23 cellular contexts compared by ENCODE assay signal in genomic region chr3:125470671-125471070, GRCh38. TPM values are rescaled to one million over a fixed set of nuclear protein-coding genes. Genes with fewer than 3 reads are reported as not detected.
DNase-seq lines count a peak whose midpoint lies in the region; ATAC-seq, FAIRE-seq and TF ChIP-seq lines count a peak whose summit lies in the region.
"Had no signal": no experiment of that assay in that cellular context is flagged by ENCODE, and none has a peak within 500 bp of the region (broad histone marks: within the 10 kb centered on the region; RNA-seq: fewer than 3 reads in every experiment).

No MANE protein-coding gene starts in this region.

- no peak for TF ChIP-seq CTCF in liver (IDR thresholded peaks at IDR 0.05; ENCODE audit: low read depth, low read length, missing input control)
- TF ChIP-seq CTCF in HepG2 (CRISPR knock-in tag; IDR thresholded peaks at IDR 0.05), result no peak
- TF ChIP-seq CTCF in gastroesophageal sphincter (IDR thresholded peaks at IDR 0.05), result no peak
- TF ChIP-seq CTCF in thyroid gland (IDR thresholded peaks at IDR 0.05), result no peak

- CTCF ChIA-PET in HepG2 (lab: Yijun Ruan, JAX; ENCODE audit: low intra/inter-chr PET ratio, low total read pairs), result no interaction called here

- no peak overlapping the region for H2BK5ac ChIP-seq in mesenchymal stem cell (ENCODE audit: low read depth, low read length, poor library complexity, severe bottlenecking)

- H3K23ac ChIP-seq in mesenchymal stem cell (ENCODE audit: low read length in 2 of 2), result no peak overlapping the region

- H3K36me3 ChIP-seq in liver (ENCODE audit: control insufficient read depth in 4 of 4, insufficient read depth in 3 of 4, low read depth in 1 of 4, low read length in 3 of 4) (peaks cover 1 to 34% (median 19%) of the 10 kb centered on the region in 4 donors), HepG2 (replicated peaks in 1 of 2; ENCODE audit: control insufficient read depth in 1 of 2, insufficient read depth in 2 of 2, low read length in 2 of 2) (peaks cover 9 to 38% of the 10 kb centered on the region in 2 experiments; a peak in 4 of 5 replicates), gastroesophageal sphincter (peaks cover 5 to 71% of the 10 kb centered on the region in 2 donors), mesenchymal stem cell (ENCODE audit: control insufficient read depth in 1 of 2, insufficient read depth in 2 of 2, low read depth in 1 of 2, low read length in 2 of 2) (peaks cover 22 to 90% of the 10 kb centered on the region in 2 experiments), thyroid gland (peaks cover 20 to 24% of the 10 kb centered on the region in 2 donors)

- TF ChIP-seq RAD21 in liver (IDR thresholded peaks at IDR 0.05) (no peak), HepG2 (CRISPR knock-in tag; IDR thresholded peaks at IDR 0.05) (no peak)

- ATAC-seq in HepG2 (no peak), gastroesophageal sphincter (peak; percentile 68)
- no peak for ATAC-seq in activated CD4-positive, CD25-positive, alpha-beta regulatory T cell treated with anti-CD3 and anti-CD28 coated beads, Interleukin-2, amount 50 U/mL, for 24 hours
- ATAC-seq: A549; CD8-positive, alpha-beta T cell; GM23338 had no signal

- H3K27ac ChIP-seq in liver (ENCODE audit: low read depth in 1 of 2, low read length in 2 of 2) (no peak overlapping the region), HepG2 (ENCODE audit: extremely low read length, insufficient read depth, low read length) (no peak overlapping the region), gastroesophageal sphincter (peak overlapping the region; percentile 54 to 69 (median 56)), mesenchymal stem cell (ENCODE audit: low read length, poor library complexity, severe bottlenecking) (no peak overlapping the region), thyroid gland (peak overlapping the region in 1 of 3 donors; percentile 27)
- H3K27ac ChIP-seq: 22Rv1, A549, BLaER1 had no signal

- in situ Hi-C loops in HepG2 (cut with HindIII; ENCODE audit: extremely low pct_ligation_motif_present, low pct_unique_long_range_greater_than_20kb), result no loop called here

- no peak for FAIRE-seq in HepG2 (lab: Jason Lieb, UNC)
- FAIRE-seq: A549, G401.6, GM12891, GM19239, H54, HTR-8/SVneo had no signal

- DNase-seq in HepG2 (ENCODE audit: low spot score) (no peak), mesenchymal stem cell (peak; percentile 57), thyroid gland (peak; percentile 3 to 6), RKO (ENCODE audit: low spot score) (no peak)
- DNase-seq in central memory CD4-positive, alpha-beta T cell, result no peak
- DNase-seq: CD8-positive, alpha-beta T cell; COR-L47; DMS 273 treated with DMSO at 0.1 percent for 48 hours; DMS53; DND-41; HCEC 1CT had no signal

- H2AFZ ChIP-seq in HepG2 (ENCODE audit: low read length) (no peak overlapping the region), mesenchymal stem cell (ENCODE audit: low read depth, low read length) (no peak overlapping the region)
- H2AFZ ChIP-seq: GM23338 had no signal

- H3K79me1 ChIP-seq in mesenchymal stem cell (replicated peaks; ENCODE audit: low read length, poor library complexity, severe bottlenecking), result peaks cover 9% of the 10 kb centered on the region

- H3K18ac ChIP-seq in mesenchymal stem cell (ENCODE audit: low read depth in 1 of 2, low read length in 2 of 2), result no peak overlapping the region

- TF ChIP-seq POLR2A in HepG2 (IDR thresholded peaks at IDR 0.05; ENCODE audit: insufficient read depth in 1 of 2, low read depth in 2 of 2, low read length in 2 of 2) (no peak), gastroesophageal sphincter (IDR thresholded peaks at IDR 0.05) (no peak), thyroid gland (IDR thresholded peaks at IDR 0.05) (no peak)

- H4K91ac ChIP-seq in mesenchymal stem cell (ENCODE audit: low read length), result no peak overlapping the region

- H2AK5ac ChIP-seq in mesenchymal stem cell (ENCODE audit: low read length, severe bottlenecking), result no peak overlapping the region

- POLR2A ChIA-PET in HepG2 (lab: Yijun Ruan, JAX), result interaction anchor here (0.7 kb wide), 1 partner anchor 41 kb away, joined by 3 read pairs; no protein-coding TSS in a partner anchor

- TF ChIP-seq EP300 in HepG2 (IDR thresholded peaks at IDR 0.05; ENCODE audit: low read depth in 2 of 2, low read length in 2 of 2), result no peak
- no peak for TF ChIP-seq EP300 in HepG2 (CRISPR knock-in tag; IDR thresholded peaks at IDR 0.05; ENCODE audit: borderline replicate concordance)
- TF ChIP-seq EP300 in gastroesophageal sphincter (IDR thresholded peaks at IDR 0.05), result no peak

- no peaks in the 10 kb centered on the region for H4K20me1 ChIP-seq in HepG2 (ENCODE audit: insufficient read depth, low read length)
- H4K20me1 ChIP-seq: BLaER1 had no signal

- H3K27me3 ChIP-seq in liver (ENCODE audit: control insufficient read depth in 4 of 4, insufficient read depth in 4 of 4, low read length in 3 of 4) (no peaks in the 10 kb centered on the region), HepG2 (ENCODE audit: control insufficient read depth in 1 of 2, insufficient read depth in 2 of 2, low read length in 2 of 2) (no peaks in the 10 kb centered on the region), gastroesophageal sphincter (no peaks in the 10 kb centered on the region), mesenchymal stem cell (ENCODE audit: control insufficient read depth in 1 of 2, insufficient read depth in 1 of 2, low read length in 2 of 2) (no peaks in the 10 kb centered on the region), thyroid gland (no peaks in the 10 kb centered on the region)
- H3K27me3 ChIP-seq: BLaER1 had no signal

- intact Hi-C loops in HepG2 (cut with micrococcal nuclease; ENCODE audit: unreplicated experiment) (no loop called here), thyroid gland (cut with DNase I) (no loop called here)

- no peak overlapping the region for H3K4ac ChIP-seq in mesenchymal stem cell (ENCODE audit: low read depth in 1 of 2, low read length in 2 of 2)

- no peak overlapping the region for H3K14ac ChIP-seq in mesenchymal stem cell (ENCODE audit: low read length in 2 of 2)

- H4K8ac ChIP-seq in mesenchymal stem cell (ENCODE audit: low read length), result no peak overlapping the region

- BruUV-seq in HepG2 (replicated peaks; lab: Mats Ljungman, UMichigan), result no TSS peak

- 41% methylated on average over 1 of the region's 1 CpG for WGBS in liver
- WGBS in HepG2 (ENCODE audit: low lambda C conversion rate), result 35% methylated on average over 1 of the region's 1 CpG
- 29 to 36% methylated on average over 1 of the region's 1 CpG for WGBS in gastroesophageal sphincter (ENCODE audit: low coverage in 1 of 2), 2 donors
- WGBS in mesenchymal stem cell, result 29% methylated on average over 1 of the region's 1 CpG
- 44 to 55% methylated on average over 1 of the region's 1 CpG for WGBS in thyroid gland, 2 donors

- H3K4me2 ChIP-seq in HepG2 (ENCODE audit: low read depth, low read length), result no peak overlapping the region
- no peak overlapping the region for H3K4me2 ChIP-seq in mesenchymal stem cell (ENCODE audit: low read length, poor library complexity, severe bottlenecking)
- H3K4me2 ChIP-seq: A549, BLaER1, GM23338 had no signal

- H3K4me1 ChIP-seq in liver (ENCODE audit: control insufficient read depth in 4 of 4, insufficient read depth in 4 of 4, low read length in 3 of 4), result peaks cover 0 to 3% (median 1%) of the 10 kb centered on the region in 4 donors
- 0 out of 2 replicates have a peak, but pooled peaks cover 5% of the 10 kb centered on the region for H3K4me1 ChIP-seq in HepG2 (ENCODE audit: insufficient read depth, low read length)
- peaks cover 0 to 22% (median 0%) of the 10 kb centered on the region in 3 donors for H3K4me1 ChIP-seq in gastroesophageal sphincter
- no peaks in the 10 kb centered on the region for H3K4me1 ChIP-seq in mesenchymal stem cell (ENCODE audit: control insufficient read depth, insufficient read depth, low read depth, low read length)
- H3K4me1 ChIP-seq in thyroid gland, result peaks cover 0 to 4% of the 10 kb centered on the region in 2 donors
- H3K4me1 ChIP-seq: A549, BLaER1 had no signal

- no peaks in the 10 kb centered on the region for H3K79me2 ChIP-seq in HepG2 (ENCODE audit: insufficient read depth, low read length)

- H3K4me3 ChIP-seq in liver (ENCODE audit: low read depth in 1 of 3, low read length in 3 of 3) (no peak overlapping the region), HepG2 (replicated peaks in 1 of 3; ENCODE audit: insufficient read depth in 1 of 3, low read depth in 2 of 3, low read length in 3 of 3) (no peak overlapping the region), gastroesophageal sphincter (no peak overlapping the region), mesenchymal stem cell (ENCODE audit: insufficient read depth in 1 of 2, low read depth in 1 of 2, low read length in 2 of 2) (no peak overlapping the region), thyroid gland (replicated peaks in 1 of 3) (no peak overlapping the region)
- H3K4me3 ChIP-seq: A549, BLaER1, GM23338 had no signal

- H3K9ac ChIP-seq in liver (ENCODE audit: low read depth in 1 of 2, low read length in 2 of 2) (no peak overlapping the region), HepG2 (ENCODE audit: insufficient read depth, low read depth, low read length) (no peak overlapping the region), mesenchymal stem cell (ENCODE audit: low read length) (no peak overlapping the region)
- H3K9ac ChIP-seq: BLaER1 had no signal

- H3K9me3 ChIP-seq in liver (ENCODE audit: control insufficient read depth in 4 of 4, low read length in 3 of 4) (no peaks in the 10 kb centered on the region), HepG2 (ENCODE audit: low read length) (no peaks in the 10 kb centered on the region), gastroesophageal sphincter (no peaks in the 10 kb centered on the region), mesenchymal stem cell (ENCODE audit: control insufficient read depth, low read length) (no peaks in the 10 kb centered on the region), thyroid gland (no peaks in the 10 kb centered on the region)
- H3K9me3 ChIP-seq: A549 had no signal

- H2BK12ac ChIP-seq in mesenchymal stem cell (ENCODE audit: low read length in 2 of 2), result no peak overlapping the region

- H2BK15ac ChIP-seq in mesenchymal stem cell (ENCODE audit: low read depth, poor library complexity, severe bottlenecking), result no peak overlapping the region

- H2BK120ac ChIP-seq in mesenchymal stem cell (ENCODE audit: low read depth, low read length), result no peak overlapping the region

RNA-seq across cellular contexts. Expression of gene SNX4, which starts 49.3 kb away (rescaled TPM):
- total RNA-seq in liver, result 10 to 100 TPM; 41.5 to 54.6 TPM
- 10 to 100 TPM; 25.9 to 28.8 TPM for polyA plus RNA-seq in liver
- 73.6 and 115 TPM in 2 replicates for total RNA-seq in HepG2 (2016; rRNA removed; fragmentation: Illumina TruSeq; extraction: Trizol)
- 23.4 and 24.9 TPM in 2 replicates for total RNA-seq in HepG2 (2016; cell fraction: cytosol; rRNA removed; fragmentation: Illumina TruSeq; extraction: Trizol; ENCODE audit: low read depth)
- 76.0 and 135 TPM in 2 replicates for total RNA-seq in HepG2 (2016; cell fraction: insoluble cytoplasmic fraction; rRNA removed; fragmentation: Illumina TruSeq; extraction: Trizol)
- 26.3 and 26.4 TPM in 2 replicates for total RNA-seq in HepG2 (2016; cell fraction: membrane; rRNA removed; fragmentation: Illumina TruSeq; extraction: Trizol)
- 25.9 and 30.2 TPM in 2 replicates for total RNA-seq in HepG2 (2016; cell fraction: nucleus; rRNA removed; fragmentation: Illumina TruSeq; extraction: Trizol)
- 11.6 and 18.1 TPM in 2 replicates for polyA plus RNA-seq in HepG2 (2011; rRNA removed)
- polyA plus RNA-seq in HepG2 (2011; cell fraction: cytosol; rRNA removed), result 5.8 and 9.9 TPM in 2 replicates
- polyA plus RNA-seq in HepG2 (2011; cell fraction: nucleus; rRNA removed), result 2.7 and 5.3 TPM in 2 replicates
- 26.7 and 28.0 TPM in 2 replicates for polyA plus RNA-seq in HepG2 (2012)
- polyA plus RNA-seq in HepG2 (2016; cell fraction: cytosol; fragmentation: Illumina TruSeq; extraction: Trizol; ENCODE audit: low read depth), result 4.5 and 4.6 TPM in 2 replicates
- 72.0 and 79.1 TPM in 2 replicates for polyA plus RNA-seq in HepG2 (2016; cell fraction: insoluble cytoplasmic fraction; fragmentation: Illumina TruSeq; extraction: Trizol; ENCODE audit: low read depth)
- 10.2 and 11.8 TPM in 2 replicates for polyA plus RNA-seq in HepG2 (2016; cell fraction: membrane; fragmentation: Illumina TruSeq; extraction: Trizol; ENCODE audit: low read depth)
- 29.5 and 31.0 TPM in 2 replicates for polyA plus RNA-seq in HepG2 (2016; cell fraction: nucleus; fragmentation: Illumina TruSeq; extraction: Trizol; ENCODE audit: insufficient read depth, low read depth)
- 5.7 and 8.9 TPM in 2 replicates for polyA minus RNA-seq in HepG2 (2011; rRNA and poly(A)+ RNA removed; ENCODE audit: low replicate concordance)
- polyA minus RNA-seq in HepG2 (2011; cell fraction: cytosol; rRNA and poly(A)+ RNA removed), result 11.2 and 14.4 TPM in 2 replicates
- polyA minus RNA-seq in HepG2 (2011; cell fraction: nucleus; rRNA and poly(A)+ RNA removed), result 16.7 and 17.2 TPM in 2 replicates
- 10 to 100 TPM; 35.8 to 85.5 (median 50.9) TPM for total RNA-seq in gastroesophageal sphincter
- 23.2 TPM for polyA plus RNA-seq in mesenchymal stem cell (2013, experiment 1 of 2)
- polyA plus RNA-seq in mesenchymal stem cell (2013, experiment 2 of 2), result 24.8 TPM
- total RNA-seq in thyroid gland, result 100 to 1,000 TPM; 112 to 195 (median 138) TPM

Comparison
In these comparisons a context has a peak if more than half of its experiments do, and no peak if none do; other contexts are left out.
1. H3K27ac ChIP-seq: peak in gastroesophageal sphincter (4 of 4); none in liver (0 of 2), HepG2 (single experiment) and mesenchymal stem cell (single experiment).
2. DNase-seq: peak in mesenchymal stem cell (single experiment) and thyroid gland (2 of 2); none in HepG2 (single experiment), central memory CD4-positive, alpha-beta T cell (single experiment) and RKO (single experiment).